In genomic region chr2:207640661-207641060, GRCh38 we compare ENCODE assay signal across 14 cellular contexts. TPM values are rescaled to one million over a fixed set of nuclear protein-coding genes. Genes with fewer than 3 reads are reported as not detected.
A peak's percentile ranks its signal among the peaks of the same experiment; 100 is the strongest.
DNase-seq lines count a peak whose midpoint lies in the region; ATAC-seq lines count a peak whose summit lies in the region.
"Had no signal": no experiment of that assay in that cellular context is flagged by ENCODE, and none has a peak within 500 bp of the region (broad histone marks: within the 10 kb centered on the region; RNA-seq: fewer than 3 reads in every experiment).

No MANE protein-coding gene starts in this region.

- H3K4me1 Mint-ChIP-seq in naive thymus-derived CD8-positive, alpha-beta T cell: no peaks in the 10 kb centered on the region
- H3K4me1 Mint-ChIP-seq: CD4-positive, alpha-beta memory T cell; GM23338 had no signal

- H3K9me3 Mint-ChIP-seq in naive thymus-derived CD8-positive, alpha-beta T cell: peaks cover 0 to 14% (median 3%) of the 10 kb centered on the region in 9 donors

- H3K4me3 Mint-ChIP-seq in naive thymus-derived CD8-positive, alpha-beta T cell: no peak overlapping the region
- H3K4me3 Mint-ChIP-seq: CD14-positive monocyte; CD4-positive, alpha-beta memory T cell; GM23338; HFFc6 had no signal

- ATAC-seq in naive thymus-derived CD8-positive, alpha-beta T cell: no peak
- ATAC-seq: GM23338 had no signal

- DNase-seq in NCI-H748 (lab: John Stamatoyannopoulos, UW; ENCODE audit: unreplicated experiment) (peak; percentile 37), NCI-H748 treated with DMSO at 0.1 percent for 48 hours (lab: John Stamatoyannopoulos, UW) (no peak), EH (ENCODE audit: low read depth) (peak; percentile 18), NCI-H69 (lab: John Stamatoyannopoulos, UW) (peak; percentile 8), cerebellum (ENCODE audit: low spot score) (no peak), AG20443 (ENCODE audit: low spot score) (no peak)
- DNase-seq in naive thymus-derived CD8-positive, alpha-beta T cell: no peak
- DNase-seq: Calu3; CD4-positive, alpha-beta memory T cell; GDM1; HCEC 1CT; HFFc6 had no signal

- POLR2A ChIA-PET in naive thymus-derived CD8-positive, alpha-beta T cell (lab: Charles Lee): no interaction called here

- H3K27ac Mint-ChIP-seq in naive thymus-derived CD8-positive, alpha-beta T cell: no peak overlapping the region
- H3K27ac Mint-ChIP-seq: CD14-positive monocyte; CD4-positive, alpha-beta memory T cell; GM23338; HFFc6 had no signal

- H3K36me3 Mint-ChIP-seq in naive thymus-derived CD8-positive, alpha-beta T cell: peaks cover 0 to 10% (median 0%) of the 10 kb centered on the region in 3 donors
- H3K36me3 Mint-ChIP-seq: CD4-positive, alpha-beta memory T cell had no signal

- H3K27me3 Mint-ChIP-seq in naive thymus-derived CD8-positive, alpha-beta T cell: peaks cover 0 to 5% (median 2%) of the 10 kb centered on the region in 5 donors

RNA-seq across cellular contexts. Expression of gene METTL21A, which starts 15.5 kb away (rescaled TPM):
- 16.2 TPM for total RNA-seq in cerebellum
- 10 to 100 TPM; 29.6 to 29.9 TPM for total RNA-seq in naive thymus-derived CD8-positive, alpha-beta T cell
- polyA plus RNA-seq in naive thymus-derived CD8-positive, alpha-beta T cell: 10 to 100 TPM; 34.2 to 50.4 (median 39.4) TPM

Comparison
In these comparisons a context has a peak if more than half of its experiments do, and no peak if none do; other contexts are left out.
1. DNase-seq: peak in NCI-H748 (single experiment), EH (single experiment) and NCI-H69 (single experiment); none in NCI-H748 treated with DMSO at 0.1 percent for 48 hours (single experiment), cerebellum (single experiment), naive thymus-derived CD8-positive, alpha-beta T cell (0 of 10) and AG20443 (single experiment).